In genomic region chr1:93878889-93879586, GRCh38 we compare ENCODE assay signal across 8 cellular contexts. TPM values are rescaled to one million over a fixed set of nuclear protein-coding genes. Genes with fewer than 3 reads are reported as not detected.
DNase-seq lines count a peak whose midpoint lies in the region; ATAC-seq, FAIRE-seq and TF ChIP-seq lines count a peak whose summit lies in the region.

Gene DNTTIP2 (minus strand): TSS chr1:93879206. CDS start chr1:93879148, 58 bp downstream.

- peak within 1 kb of the TSS; percentile 93 to 100 for H3K4me3 Mint-ChIP-seq in activated T-cell treated with anti-CD3 and anti-CD28 coated beads, Interleukin-2, amount 50 U/mL, for 72 hours

- no peaks in the 10 kb centered on the region for H3K9me3 ChIP-seq in esophagus muscularis mucosa

- no peaks in the 10 kb centered on the region for H3K27me3 Mint-ChIP-seq in activated T-cell treated with anti-CD3 and anti-CD28 coated beads, Interleukin-2, amount 50 U/mL, for 72 hours (ENCODE audit: low read depth)

- H3K27me3 ChIP-seq in esophagus muscularis mucosa: no peaks in the 10 kb centered on the region

- H3K36me3 Mint-ChIP-seq in activated T-cell treated with anti-CD3 and anti-CD28 coated beads, Interleukin-2, amount 50 U/mL, for 72 hours (ENCODE audit: insufficient read depth in 2 of 2): peaks cover 23 to 28% of the 10 kb centered on the region in 2 donors

- peaks cover 42% of the 10 kb centered on the region for H3K4me1 Mint-ChIP-seq in activated T-cell treated with anti-CD3 and anti-CD28 coated beads, Interleukin-2, amount 50 U/mL, for 72 hours (ENCODE audit: low read depth)

- DNase-seq in DMS53 treated with DMSO at 0.1 percent for 48 hours (lab: John Stamatoyannopoulos, UW; ENCODE audit: unreplicated experiment) (peak; percentile 94), KG1 (lab: John Stamatoyannopoulos, UW) (peak; percentile 94), RCC 7860 (ENCODE audit: low spot score) (peak; percentile 77), esophagus muscularis mucosa (ENCODE audit: extremely low spot score) (peak; percentile 97), myocyte (ENCODE audit: low read depth) (peak; percentile 95)
- DNase-seq in activated T-cell treated with anti-CD3 and anti-CD28 coated beads, Interleukin-2, amount 50 U/mL, for 72 hours: peak; percentile 90 to 92
- DNase-seq in stimulated activated CD8-positive, alpha-beta memory T cell treated with anti-CD3 and anti-CD28 coated beads, Interleukin-7, amount 100 ng/mL, for 48 hours (ENCODE audit: extremely low read depth in 1 of 2, low read depth in 1 of 2): peak; percentile 77 to 85

- peak within 1 kb of the TSS; percentile 84 to 98 (median 92) for H3K4me3 ChIP-seq in esophagus muscularis mucosa

- no peak for TF ChIP-seq EP300 in esophagus muscularis mucosa (IDR thresholded peaks at IDR 0.05)

- intact Hi-C loops in esophagus muscularis mucosa (cut with DNase I): loop anchor here (2.0 kb wide), 1 partner anchor 30 kb away; the partner anchor contains the start of gene GCLM

- peak; percentile 28 for FAIRE-seq in RCC 7860 (lab: Jason Lieb, UNC)

- TF ChIP-seq POLR2A in esophagus muscularis mucosa (IDR thresholded peaks at IDR 0.05; ENCODE audit: low read depth): peak; percentile 68

- peaks cover 22 to 37% (median 34%) of the 10 kb centered on the region in 4 donors for H3K4me1 ChIP-seq in esophagus muscularis mucosa

- WGBS in esophagus muscularis mucosa: under 1% methylated on average over 44 of the region's 50 CpGs

- peak within 1 kb of the TSS; percentile 86 to 94 (median 92) for H3K27ac ChIP-seq in esophagus muscularis mucosa (replicated peaks in 1 of 4)

- H3K9me3 Mint-ChIP-seq in activated T-cell treated with anti-CD3 and anti-CD28 coated beads, Interleukin-2, amount 50 U/mL, for 72 hours: no peaks in the 10 kb centered on the region

- peak within 1 kb of the TSS; percentile 100 for H3K27ac Mint-ChIP-seq in activated T-cell treated with anti-CD3 and anti-CD28 coated beads, Interleukin-2, amount 50 U/mL, for 72 hours

- peak in 1 of 3 experiments; percentile 8 for TF ChIP-seq CTCF in esophagus muscularis mucosa (IDR thresholded peaks at IDR 0.05)

- peak; percentile 97 for ATAC-seq in GM21723 (IDR thresholded peaks at IDR 0.05; ENCODE audit: unreplicated experiment)
- ATAC-seq in activated T-cell treated with anti-CD3 and anti-CD28 coated beads, Interleukin-2, amount 50 U/mL, for 72 hours (replicated peaks in 1 of 2): peak; percentile 92 to 93

- H3K36me3 ChIP-seq in esophagus muscularis mucosa: peaks cover 24 to 41% (median 36%) of the 10 kb centered on the region in 4 donors

RNA-seq across cellular contexts. Expression of gene DNTTIP2, which starts in this region (rescaled TPM):
- total RNA-seq in activated T-cell treated with anti-CD3 and anti-CD28 coated beads, Interleukin-2, amount 50 U/mL, for 72 hours: 10 to 100 TPM; 75.7 to 85.0 TPM
- 10 to 100 TPM; 23.3 to 43.4 (median 31.4) TPM for total RNA-seq in esophagus muscularis mucosa
- total RNA-seq in myocyte: 40.6 and 41.3 TPM in 2 replicates
- polyA plus RNA-seq in myocyte (2012): 17.9 TPM

Comparison
In these comparisons a context has a peak if more than half of its experiments do, and no peak if none do; other contexts are left out.
1. Peak in every context shown above with its lines: DNase-seq, ATAC-seq, H3K4me3 ChIP-seq and H3K27ac ChIP-seq.